Comparison of ENCODE assay signal across 8 cellular contexts in genomic region chr14:21383848-21384493, GRCh38. TPM values are rescaled to one million over a fixed set of nuclear protein-coding genes. Genes with fewer than 3 reads are reported as not detected.
A peak's percentile ranks its signal among the peaks of the same experiment; 100 is the strongest.
DNase-seq lines count a peak whose midpoint lies in the region; ATAC-seq and TF ChIP-seq lines count a peak whose summit lies in the region.

TSS of gene SUPT16H (minus strand) at chr14:21384019. CDS start at chr14:21383927, 92 bp downstream.

- no peaks in the 10 kb centered on the region for H3K27me3 Mint-ChIP-seq in activated T-cell treated with anti-CD3 and anti-CD28 coated beads, Interleukin-2, amount 50 U/mL, for 24 hours

- peak; percentile 79 for ATAC-seq in GM21717 (IDR thresholded peaks at IDR 0.05; ENCODE audit: unreplicated experiment)

- H3K27ac Mint-ChIP-seq in activated T-cell treated with anti-CD3 and anti-CD28 coated beads, Interleukin-2, amount 50 U/mL, for 24 hours, result peak within 1 kb of the TSS; percentile 98

- peaks cover 42% of the 10 kb centered on the region for H3K4me1 Mint-ChIP-seq in activated T-cell treated with anti-CD3 and anti-CD28 coated beads, Interleukin-2, amount 50 U/mL, for 24 hours (ENCODE audit: low read depth)

- peak; percentile 96 for DNase-seq in DMS153 treated with DMSO at 0.1 percent for 48 hours (lab: John Stamatoyannopoulos, UW; ENCODE audit: unreplicated experiment)
- DNase-seq in KBM-7, result peak; percentile 96
- DNase-seq in activated T-cell treated with anti-CD3 and anti-CD28 coated beads, Interleukin-2, amount 50 U/mL, for 24 hours, result peak; percentile 94
- DNase-seq in erythroblast (lab: John Stamatoyannopoulos, UW), result peak; percentile 96
- peak; percentile 84 to 87 for DNase-seq in stimulated activated CD8-positive, alpha-beta memory T cell treated with anti-CD3 and anti-CD28 coated beads, Interleukin-7, amount 100 ng/mL, for 1 hour (ENCODE audit: low read depth in 2 of 2)

- H3K36me3 Mint-ChIP-seq in activated T-cell treated with anti-CD3 and anti-CD28 coated beads, Interleukin-2, amount 50 U/mL, for 24 hours (ENCODE audit: low read depth), result peaks cover 90% of the 10 kb centered on the region

- in situ Hi-C loops in KBM-7 (cut with MboI; ENCODE audit: low pct_unique_long_range_greater_than_20kb, low sequenced_read_pairs), result no loop called here

- no peaks in the 10 kb centered on the region for H3K9me3 Mint-ChIP-seq in activated T-cell treated with anti-CD3 and anti-CD28 coated beads, Interleukin-2, amount 50 U/mL, for 24 hours

- H3K9me3 ChIP-seq in mucosa of stomach (ENCODE audit: control insufficient read depth, low read length), result no peaks in the 10 kb centered on the region

- peak within 1 kb of the TSS; percentile 96 for H3K4me3 Mint-ChIP-seq in activated T-cell treated with anti-CD3 and anti-CD28 coated beads, Interleukin-2, amount 50 U/mL, for 24 hours

- H3K36me3 ChIP-seq in mucosa of stomach (ENCODE audit: control insufficient read depth, insufficient read depth, low read length), result no peaks in the 10 kb centered on the region

- TF ChIP-seq POLR2A in erythroblast (IDR thresholded peaks at IDR 0.05; ENCODE audit: low read length), result peak; percentile 86

- peak within 1 kb of the TSS; percentile 83 for H3K4me3 ChIP-seq in mucosa of stomach (ENCODE audit: low read length)

- peak within 1 kb of the TSS; percentile 95 for H3K9ac ChIP-seq in mucosa of stomach (ENCODE audit: low read length)

- peaks cover 5% of the 10 kb centered on the region for H3K4me1 ChIP-seq in mucosa of stomach (ENCODE audit: control insufficient read depth, insufficient read depth, low read length)

- no peaks in the 10 kb centered on the region for H3K27me3 ChIP-seq in mucosa of stomach (ENCODE audit: control insufficient read depth, insufficient read depth, low read length)

TF ChIP-seq in PFSK-1, 5 proteins besides CTCF, POLR2A, EP300 and RAD21:
- no peak for TF ChIP-seq SIN3A (IDR thresholded peaks at IDR 0.05; ENCODE audit: borderline replicate concordance, insufficient read depth, low read length)
- TF ChIP-seq POLR2AphosphoS5 (IDR thresholded peaks at IDR 0.05; ENCODE audit: low read depth, low read length), result peak; percentile 41
- no peak for TF ChIP-seq FOXP2 (optimal IDR thresholded peaks at IDR 0.05; ENCODE audit: borderline replicate concordance, extremely low read depth, extremely low read length, insufficient read depth)
- no peak for TF ChIP-seq REST (IDR thresholded peaks at IDR 0.05; ENCODE audit: insufficient read depth in 1 of 2, low read depth in 2 of 2, low read length in 2 of 2)

RNA-seq across cellular contexts. Expression of gene SUPT16H, which starts in this region (rescaled TPM):
- 38.2 TPM for polyA plus RNA-seq in PFSK-1 (2012; ENCODE audit: insufficient read length, low read depth)

Comparison
In these comparisons a context has a peak if more than half of its experiments do, and no peak if none do; other contexts are left out.
1. Peak in every context shown above with its lines: DNase-seq, ATAC-seq and H3K4me3 ChIP-seq.